Comparison of ENCODE assay signal across 2 cellular contexts in genomic region chr7:101768280-101768679, GRCh38.
TF ChIP-seq lines count a peak whose summit lies in the region.

No MANE protein-coding gene starts in this region.

TF ChIP-seq in HepG2, 621 proteins besides CTCF, POLR2A, EP300 and RAD21:
- TF ChIP-seq ZNF768 (CRISPR knock-in tag; IDR thresholded peaks at IDR 0.05): peak; percentile 95
- TF ChIP-seq ZBED4 (CRISPR knock-in tag; IDR thresholded peaks at IDR 0.05; ENCODE audit: borderline replicate concordance): no peak

TF ChIP-seq in H1, 55 proteins besides CTCF, POLR2A, EP300 and RAD21:
- TF ChIP-seq RBBP5 (IDR thresholded peaks at IDR 0.05; ENCODE audit: borderline replicate concordance, low read depth, low read length) (no peak), E2F6 (IDR thresholded peaks at IDR 0.05) (no peak), NRF1 (IDR thresholded peaks at IDR 0.05; ENCODE audit: low read depth, low read length) (no peak), SIX5 (IDR thresholded peaks at IDR 0.05; ENCODE audit: low read depth, low read length) (no peak), PHF8 (conservative IDR thresholded peaks at IDR 0.05; ENCODE audit: low read depth, low read length) (no peak), JUN (IDR thresholded peaks at IDR 0.05; ENCODE audit: low read depth, low read length) (no peak), CBX5 (IDR thresholded peaks at IDR 0.05; ENCODE audit: low read depth, low read length) (no peak), TEAD4 (IDR thresholded peaks at IDR 0.05; ENCODE audit: low read depth, low read length) (no peak), YY1 (IDR thresholded peaks at IDR 0.05; ENCODE audit: low read depth, low read length) (no peak), SAP30 (IDR thresholded peaks at IDR 0.05; ENCODE audit: insufficient read depth, insufficient replicate concordance, low read length) (no peak), JUND (IDR thresholded peaks at IDR 0.05; ENCODE audit: low read length) (no peak)
- TF ChIP-seq, protein P1, sequence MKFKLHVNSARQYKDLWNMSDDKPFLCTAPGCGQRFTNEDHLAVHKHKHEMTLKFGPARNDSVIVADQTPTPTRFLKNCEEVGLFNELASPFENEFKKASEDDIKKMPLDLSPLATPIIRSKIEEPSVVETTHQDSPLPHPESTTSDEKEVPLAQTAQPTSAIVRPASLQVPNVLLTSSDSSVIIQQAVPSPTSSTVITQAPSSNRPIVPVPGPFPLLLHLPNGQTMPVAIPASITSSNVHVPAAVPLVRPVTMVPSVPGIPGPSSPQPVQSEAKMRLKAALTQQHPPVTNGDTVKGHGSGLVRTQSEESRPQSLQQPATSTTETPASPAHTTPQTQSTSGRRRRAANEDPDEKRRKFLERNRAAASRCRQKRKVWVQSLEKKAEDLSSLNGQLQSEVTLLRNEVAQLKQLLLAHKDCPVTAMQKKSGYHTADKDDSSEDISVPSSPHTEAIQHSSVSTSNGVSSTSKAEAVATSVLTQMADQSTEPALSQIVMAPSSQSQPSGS (IDR thresholded peaks at IDR 0.05; ENCODE audit: low read length): no peak
